In the genomic region with DNA sequence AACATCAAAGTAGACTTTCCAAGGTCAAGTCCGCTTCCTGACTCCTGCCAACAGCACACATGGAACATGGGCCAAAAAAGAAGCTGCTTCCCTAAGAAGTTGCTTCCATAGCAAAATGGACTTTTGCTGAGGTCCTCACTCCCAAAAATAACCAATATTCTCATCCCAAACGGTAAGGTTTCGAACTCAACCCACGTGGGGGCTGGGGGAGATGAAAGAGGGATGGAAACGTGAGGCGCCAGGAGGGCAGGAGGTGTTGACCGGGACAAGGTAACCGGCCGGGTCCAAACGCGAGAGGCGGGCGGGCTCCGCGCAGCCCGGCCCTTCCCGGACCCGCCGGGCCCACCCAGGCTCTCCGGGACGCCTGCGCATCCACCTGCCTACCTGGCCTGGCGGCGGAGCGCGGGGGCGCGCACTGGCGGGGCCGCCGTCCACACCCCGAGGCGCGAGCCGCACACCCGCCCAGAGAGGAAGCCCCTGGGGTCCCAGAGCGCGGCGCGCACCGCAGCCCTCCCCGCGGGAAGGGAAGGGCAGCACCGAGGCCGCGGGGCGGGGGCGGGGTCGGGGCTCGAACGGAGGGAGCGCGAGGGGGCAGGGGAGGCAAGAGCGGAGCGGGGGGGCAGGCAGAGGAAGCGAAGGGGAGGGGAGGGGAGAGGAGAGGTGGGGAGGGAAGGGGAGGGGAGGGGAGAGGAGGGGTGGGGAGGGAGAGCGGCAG, we compare ENCODE assay signal across 8 cellular contexts. TPM values are rescaled to one million over a fixed set of nuclear protein-coding genes. Genes with fewer than 3 reads are reported as not detected.
DNase-seq lines count a peak whose midpoint lies in the region; ATAC-seq and TF ChIP-seq lines count a peak whose summit lies in the region.

No MANE protein-coding gene starts in this region.

- no peak for TF ChIP-seq CTCF in CD14-positive monocyte (IDR thresholded peaks at IDR 0.05)
- TF ChIP-seq CTCF in HL-60 (IDR thresholded peaks at IDR 0.05; ENCODE audit: insufficient read depth, low read length) = no peak

- ATAC-seq in GM19397 (IDR thresholded peaks at IDR 0.05; ENCODE audit: unreplicated experiment) = peak; percentile 21
- peak; percentile 15 for ATAC-seq in SK-N-SH treated with all-trans-retinoic acid at 6 μM for 48 hours
- ATAC-seq in activated naive CD8-positive, alpha-beta T cell treated with anti-CD3 and anti-CD28 coated beads, Interleukin-2, amount 50 U/mL, for 24 hours = peak; percentile 21

- peak overlapping the region; percentile 88 for H3K4me3 ChIP-seq in HL-60 (replicated peaks; ENCODE audit: insufficient read depth, low read length)
- H3K4me3 ChIP-seq in skeletal muscle tissue (ENCODE audit: low read length in 3 of 3) = peak overlapping the region; percentile 78 to 97 (median 82)

- H3K27ac Mint-ChIP-seq in CD14-positive monocyte = peak overlapping the region; percentile 69 to 85 (median 84)
- H3K27ac Mint-ChIP-seq in activated naive CD8-positive, alpha-beta T cell treated with anti-CD3 and anti-CD28 coated beads, Interleukin-2, amount 50 U/mL, for 24 hours = peak overlapping the region; percentile 80

- peaks cover 6 to 8% of the 10 kb centered on the region in 2 donors for H3K36me3 Mint-ChIP-seq in CD14-positive monocyte
- peaks cover 15% of the 10 kb centered on the region for H3K36me3 Mint-ChIP-seq in activated naive CD8-positive, alpha-beta T cell treated with anti-CD3 and anti-CD28 coated beads, Interleukin-2, amount 50 U/mL, for 24 hours (ENCODE audit: low read depth)

- H3K27me3 ChIP-seq in HL-60 (ENCODE audit: insufficient read depth, poor library complexity, severe bottlenecking) (no peaks in the 10 kb centered on the region), skeletal muscle tissue (ENCODE audit: control insufficient read depth in 3 of 3, insufficient read depth in 3 of 3, low read length in 3 of 3) (no peaks in the 10 kb centered on the region)

- H3K9me3 ChIP-seq in skeletal muscle tissue (ENCODE audit: control insufficient read depth in 3 of 3, low read length in 3 of 3) = no peaks in the 10 kb centered on the region

- H3K9ac ChIP-seq in skeletal muscle tissue (ENCODE audit: low read depth in 1 of 3, low read length in 3 of 3) = peak overlapping the region; percentile 52 to 80 (median 72)

- H3K4me1 ChIP-seq in skeletal muscle tissue (ENCODE audit: control insufficient read depth in 3 of 3, insufficient read depth in 3 of 3, low read length in 3 of 3) = peaks cover 7 to 11% (median 11%) of the 10 kb centered on the region in 3 donors

- DNase-seq in CD14-positive monocyte (ENCODE audit: low spot score) (peak; percentile 52), HL-60 (ENCODE audit: low read depth in 1 of 2, low spot score in 1 of 2) (peak in 1 of 2 experiments; percentile 33), hepatic stellate cell (ENCODE audit: low spot score) (peak; percentile 34), pons (ENCODE audit: low spot score) (no peak)
- peak; percentile 67 for DNase-seq in activated naive CD8-positive, alpha-beta T cell treated with anti-CD3 and anti-CD28 coated beads, Interleukin-2, amount 50 U/mL, for 24 hours

- H3K36me3 ChIP-seq in skeletal muscle tissue (ENCODE audit: control insufficient read depth in 3 of 3, insufficient read depth in 3 of 3, low read length in 3 of 3) = no peaks in the 10 kb centered on the region

- peaks cover 50% of the 10 kb centered on the region for H3K4me1 Mint-ChIP-seq in CD14-positive monocyte
- H3K4me1 Mint-ChIP-seq in activated naive CD8-positive, alpha-beta T cell treated with anti-CD3 and anti-CD28 coated beads, Interleukin-2, amount 50 U/mL, for 24 hours = peaks cover 52% of the 10 kb centered on the region

- H3K9me3 Mint-ChIP-seq in CD14-positive monocyte = peaks cover 0 to 8% (median 2%) of the 10 kb centered on the region in 7 donors
- no peaks in the 10 kb centered on the region for H3K9me3 Mint-ChIP-seq in activated naive CD8-positive, alpha-beta T cell treated with anti-CD3 and anti-CD28 coated beads, Interleukin-2, amount 50 U/mL, for 24 hours

- peaks cover 0 to 2% (median 0%) of the 10 kb centered on the region in 3 donors for H3K27me3 Mint-ChIP-seq in CD14-positive monocyte (ENCODE audit: low read depth in 3 of 3)
- no peaks in the 10 kb centered on the region for H3K27me3 Mint-ChIP-seq in activated naive CD8-positive, alpha-beta T cell treated with anti-CD3 and anti-CD28 coated beads, Interleukin-2, amount 50 U/mL, for 24 hours

- intact Hi-C loops in CD14-positive monocyte (cut with micrococcal nuclease) = loop anchor here in 1 of 2 donors (10.0 kb wide), 3 partner anchors 253 to 1967 kb away; a partner anchor contains a TSS

- peak overlapping the region; percentile 87 to 92 for H3K4me3 Mint-ChIP-seq in CD14-positive monocyte
- peak overlapping the region; percentile 88 for H3K4me3 Mint-ChIP-seq in activated naive CD8-positive, alpha-beta T cell treated with anti-CD3 and anti-CD28 coated beads, Interleukin-2, amount 50 U/mL, for 24 hours

- H3K27ac ChIP-seq in HL-60 (replicated peaks) (peak overlapping the region; percentile 57), skeletal muscle tissue (ENCODE audit: low read depth, low read length) (peak overlapping the region; percentile 69)

TF ChIP-seq in SK-N-SH treated with all-trans-retinoic acid at 6 μM for 48 hours, 23 proteins besides CTCF, POLR2A, EP300 and RAD21:
- TF ChIP-seq ZNF8 (CRISPR knock-in tag; IDR thresholded peaks at IDR 0.05) (no peak), OSR1 (CRISPR knock-in tag; IDR thresholded peaks at IDR 0.05) (no peak), ESRRG (CRISPR knock-in tag; IDR thresholded peaks at IDR 0.05) (no peak), BACH2 (CRISPR knock-in tag; IDR thresholded peaks at IDR 0.05; ENCODE audit: borderline replicate concordance) (no peak)

RNA-seq across cellular contexts. Expression of a gene that starts 0.7 kb away (rescaled TPM):
- 10 to 100 TPM; 21.2 to 24.4 TPM for polyA plus RNA-seq in CD14-positive monocyte
- 97.6 TPM for total RNA-seq in skeletal muscle tissue

RNA-seq across cellular contexts. Expression of a gene that starts 57.3 kb away (rescaled TPM):
- polyA plus RNA-seq in CD14-positive monocyte = 1 to 10 TPM in 1 of 2 donors, under 1 TPM in 1; 0.89 to 1.9 TPM
- total RNA-seq in skeletal muscle tissue = 17.2 TPM
